In genomic region chr7:65722361-65722792, GRCh38 we compare ENCODE assay signal across 8 cellular contexts.
DNase-seq lines count a peak whose midpoint lies in the region; ATAC-seq and TF ChIP-seq lines count a peak whose summit lies in the region.

No MANE protein-coding gene starts in this region.

- H3K4me1 ChIP-seq in SJCRH30 (no peaks in the 10 kb centered on the region), left ventricle myocardium inferior (no peaks in the 10 kb centered on the region)

- no peak overlapping the region for H3K4me3 ChIP-seq in SJCRH30
- no peak overlapping the region for H3K4me3 ChIP-seq in left ventricle myocardium inferior

- H3K27ac ChIP-seq in SJCRH30 (no peak overlapping the region), left ventricle myocardium inferior (replicated peaks) (no peak overlapping the region)

- ATAC-seq in GM19023 (IDR thresholded peaks at IDR 0.05; ENCODE audit: unreplicated experiment): peak; percentile 71

- intact Hi-C loops in left ventricle myocardium inferior (cut with micrococcal nuclease): no loop called here

- TF ChIP-seq RAD21 in Ishikawa (IDR thresholded peaks at IDR 0.05; ENCODE audit: low read depth): peak; percentile 90

- no peak for DNase-seq in AG09319 (ENCODE audit: extremely low read depth, low read depth)
- peak; percentile 20 to 57 for DNase-seq in SJCRH30
- DNase-seq in activated naive CD4-positive, alpha-beta T cell treated with Interleukin-2 at 50 U/mL for 16 hours: peak; percentile 68
- peak; percentile 20 for DNase-seq in left ventricle myocardium inferior
- DNase-seq in stimulated activated CD4-positive, alpha-beta T cell treated with anti-CD3 and anti-CD28 coated beads, Interleukin-12 subunit alpha, Interleukin-12 subunit beta, amount 100 ng/mL, for 48 hours (ENCODE audit: low read depth in 2 of 3, low spot score in 1 of 3): peak; percentile 34 to 54 (median 49)
- no peak for DNase-seq in OCI-M2 (lab: John Stamatoyannopoulos, UW; ENCODE audit: unreplicated experiment)

- no peak for TF ChIP-seq EP300 in Ishikawa (IDR thresholded peaks at IDR 0.05; ENCODE audit: borderline replicate concordance)

- peak; percentile 68 for TF ChIP-seq CTCF in AG09319 (IDR thresholded peaks at IDR 0.05; ENCODE audit: low read depth, low read length)
- peak; percentile 78 for TF ChIP-seq CTCF in left ventricle myocardium inferior (IDR thresholded peaks at IDR 0.05; ENCODE audit: borderline replicate concordance)

- H3K36me3 ChIP-seq in SJCRH30 (no peaks in the 10 kb centered on the region), left ventricle myocardium inferior (peaks cover 4% of the 10 kb centered on the region)

- H3K27me3 ChIP-seq in SJCRH30 (no peaks in the 10 kb centered on the region), left ventricle myocardium inferior (ENCODE audit: low read depth) (no peaks in the 10 kb centered on the region)

- H3K9me3 ChIP-seq in SJCRH30 (replicated peaks): no peaks in the 10 kb centered on the region
- no peaks in the 10 kb centered on the region for H3K9me3 ChIP-seq in left ventricle myocardium inferior (replicated peaks)

TF ChIP-seq in Ishikawa, 13 proteins besides CTCF, POLR2A, EP300 and RAD21:
- no peak for TF ChIP-seq ZBTB7A (IDR thresholded peaks at IDR 0.05; ENCODE audit: low read depth)
- TF ChIP-seq REST (IDR thresholded peaks at IDR 0.05; ENCODE audit: low read depth): no peak

Comparison
In these comparisons a context has a peak if more than half of its experiments do, and no peak if none do; other contexts are left out.
1. DNase-seq: peak in SJCRH30 (2 of 2), activated naive CD4-positive, alpha-beta T cell treated with Interleukin-2 at 50 U/mL for 16 hours (single experiment), left ventricle myocardium inferior (single experiment) and stimulated activated CD4-positive, alpha-beta T cell treated with anti-CD3 and anti-CD28 coated beads, Interleukin-12 subunit alpha, Interleukin-12 subunit beta, amount 100 ng/mL, for 48 hours (3 of 3); none in AG09319 (single experiment) and OCI-M2 (single experiment).